Comparison of ENCODE assay signal across 8 cellular contexts in genomic region chr3:158570999-158571702, GRCh38. TPM values are rescaled to one million over a fixed set of nuclear protein-coding genes. Genes with fewer than 3 reads are reported as not detected.
DNase-seq lines count a peak whose midpoint lies in the region; ATAC-seq, FAIRE-seq and TF ChIP-seq lines count a peak whose summit lies in the region.

Gene MLF1 (plus strand): TSS chr3:158571194. CDS start chr3:158571301, 107 bp downstream.

- H2BK120ac ChIP-seq in H1 (replicated peaks; ENCODE audit: low read depth, low read length): no peak within 1 kb of the TSS

- FAIRE-seq in H1 (lab: Jason Lieb, UNC): peak; percentile 94

- H2AK5ac ChIP-seq in H1 (ENCODE audit: low read depth, low read length): peak within 1 kb of the TSS; percentile 78; the same call in 1 of the 2 replicates

- CTCF ChIA-PET in H1 (lab: Charles Lee; ENCODE audit: partially characterized antibody): interaction anchor here (0.5 to 3.0 kb wide), 9 partner anchors 9 to 636 kb away, joined by 3 to 17 read pairs (median 5); partner anchors contain the start of gene GFM1

- peak; percentile 78 to 86 for TF ChIP-seq POLR2A in H1 (IDR thresholded peaks at IDR 0.05; ENCODE audit: control extremely low read depth in 1 of 2, low read depth in 2 of 2, low read length in 2 of 2)

- DNase-seq in AG09319 (ENCODE audit: extremely low read depth, low read depth): peak; percentile 87
- peak; percentile 62 for DNase-seq in NCI-H748 treated with DMSO at 0.1 percent for 48 hours (lab: John Stamatoyannopoulos, UW)
- DNase-seq in activated CD8-positive, alpha-beta memory T cell treated with anti-CD3 and anti-CD28 coated beads, Interleukin-2, amount 50 U/mL, for 24 hours (ENCODE audit: extremely low read depth): peak; percentile 69
- peak; percentile 86 to 98 for DNase-seq in H1 (ENCODE audit: low read depth in 1 of 2, low spot score in 2 of 2)
- peak; percentile 97 for DNase-seq in lung (ENCODE audit: low spot score)
- peak; percentile 75 to 83 for DNase-seq in stimulated activated CD4-positive, alpha-beta T cell treated with anti-CD3 and anti-CD28 coated beads, Interleukin-4, amount 100 ng/mL, for 4 hours

- no peak within 1 kb of the TSS for H2BK5ac ChIP-seq in H1 (ENCODE audit: low read depth, low read length)

- peak within 1 kb of the TSS; percentile 86; the same call in 1 of the 2 replicates for H4K8ac ChIP-seq in H1 (ENCODE audit: extremely low read depth, insufficient read depth, low read length)

- H3K36me3 ChIP-seq in H1 (ENCODE audit: control insufficient read depth in 2 of 4, insufficient read depth in 4 of 4, low read length in 3 of 4) (no peaks in the 10 kb centered on the region), lung (ENCODE audit: control insufficient read depth in 2 of 2, insufficient read depth in 2 of 2, low read length in 2 of 2) (no peaks in the 10 kb centered on the region)

- TF ChIP-seq EP300 in H1 (IDR thresholded peaks at IDR 0.05; ENCODE audit: borderline replicate concordance in 1 of 2, low read depth in 2 of 2, low read length in 2 of 2): peak; percentile 46 to 78; a peak in 2 of 3 replicates

- POLR2A ChIA-PET in H1 (lab: Charles Lee; ENCODE audit: partially characterized antibody): interaction anchor here (0.6 to 1.5 kb wide), 8 partner anchors 10 to 230 kb away, joined by 3 to 6 read pairs (median 4); no protein-coding TSS in a partner anchor

- peaks cover 15% of the 10 kb centered on the region for H3K23me2 ChIP-seq in H1 (ENCODE audit: low read depth, low read length)

- no peak within 1 kb of the TSS for H4K91ac ChIP-seq in H1 (replicated peaks; ENCODE audit: insufficient read length, low read length)

- H3K14ac ChIP-seq in H1 (ENCODE audit: insufficient read length): no peak within 1 kb of the TSS

- H4K5ac ChIP-seq in H1 (ENCODE audit: insufficient read length, low read depth, low read length): no peak within 1 kb of the TSS

- H3K56ac ChIP-seq in H1 (replicated peaks; ENCODE audit: insufficient read length, low read depth, low read length): peak within 1 kb of the TSS; percentile 14

- WGBS in H1 (ENCODE audit: extremely low coverage in 1 of 2, insufficient coverage in 1 of 2, insufficient read length in 1 of 2, insufficient replicate concordance in 2 of 2, low coverage in 1 of 2, low lambda C conversion rate in 2 of 2, missing lambda C conversion rate in 1 of 2), 2 experiments: 3% methylated on average over 40 of the region's 51 CpGs; no CpG with 5 or more reads in 1 of the 2 experiments
- 1% methylated on average over 51 of the region's 51 CpGs for WGBS in lung, 2 donors

- no peaks in the 10 kb centered on the region for H3K9me3 ChIP-seq in H1 (ENCODE audit: insufficient read depth in 2 of 2, low read depth in 1 of 2, low read length in 1 of 2)
- no peaks in the 10 kb centered on the region for H3K9me3 ChIP-seq in lung (ENCODE audit: control insufficient read depth in 2 of 2, insufficient read depth in 1 of 2, low read length in 1 of 2)

- H3K9ac ChIP-seq in H1 (replicated peaks in 1 of 4; ENCODE audit: extremely low read depth in 1 of 4, low read depth in 3 of 4, low read length in 3 of 4): peak within 1 kb of the TSS in 3 of 4 experiments; percentile 13 to 70 (median 38); a peak in 5 of 7 replicates

- no peak for TF ChIP-seq RAD21 in H1 (IDR thresholded peaks at IDR 0.05 in 1 of 2, conservative IDR thresholded peaks at IDR 0.05 in 1 of 2; ENCODE audit: low read depth in 2 of 2, low read length in 2 of 2)

- H3K18ac ChIP-seq in H1 (ENCODE audit: extremely low read depth, low read length): no peak within 1 kb of the TSS; the same call in 1 of the 2 replicates

- H2BK12ac ChIP-seq in H1 (ENCODE audit: low read depth, low read length): peak within 1 kb of the TSS; percentile 87; the same call in 1 of the 2 replicates

- H2AFZ ChIP-seq in H1 (ENCODE audit: low read length): peak within 1 kb of the TSS; percentile 45

- H3K27ac ChIP-seq in H1 (ENCODE audit: low read depth, low read length) (no peak within 1 kb of the TSS), lung (ENCODE audit: low read depth in 1 of 2, low read length in 1 of 2) (peak within 1 kb of the TSS; percentile 47 to 79)

- H4K20me1 ChIP-seq in H1 (replicated peaks in 1 of 2; ENCODE audit: control insufficient read depth in 1 of 2, insufficient read depth in 2 of 2, low read length in 2 of 2): peaks cover 0 to 2% of the 10 kb centered on the region in 2 experiments

- no peak for TF ChIP-seq CTCF in AG09319 (IDR thresholded peaks at IDR 0.05; ENCODE audit: low read depth, low read length)
- no peak for TF ChIP-seq CTCF in H1 (IDR thresholded peaks at IDR 0.05; ENCODE audit: control extremely low read depth in 1 of 3, insufficient read depth in 1 of 3, low read depth in 1 of 3, low read length in 3 of 3)
- no peak for TF ChIP-seq CTCF in lung (IDR thresholded peaks at IDR 0.05; ENCODE audit: control extremely low read depth, extremely low read depth)

- peaks cover 0 to 13% (median 10%) of the 10 kb centered on the region in 4 experiments; a peak in 5 of 7 replicates for H3K27me3 ChIP-seq in H1 (replicated peaks in 1 of 4; ENCODE audit: control insufficient read depth in 3 of 4, extremely low read depth in 1 of 4, insufficient read depth in 3 of 4, low read length in 3 of 4)
- no peaks in the 10 kb centered on the region for H3K27me3 ChIP-seq in lung (ENCODE audit: control insufficient read depth, insufficient read depth)

- 0 out of 4 replicates have a peak, but pooled peaks cover 0 to 4% of the 10 kb centered on the region in 2 experiments for H3K79me2 ChIP-seq in H1 (ENCODE audit: control insufficient read depth in 1 of 2, insufficient read depth in 2 of 2, low read length in 2 of 2)

- peak; percentile 99 for ATAC-seq in GM19328 (IDR thresholded peaks at IDR 0.05; ENCODE audit: unreplicated experiment)
- peak; percentile 99 for ATAC-seq in HG03460 (IDR thresholded peaks at IDR 0.05; ENCODE audit: unreplicated experiment)
- ATAC-seq in lung (ENCODE audit: insufficient read depth, low FRiP score): peak; percentile 99

- H3K4me1 ChIP-seq in H1 (replicated peaks in 1 of 4; ENCODE audit: control insufficient read depth in 3 of 4, insufficient read depth in 4 of 4, low read length in 3 of 4) (peaks cover 0 to 14% (median 3%) of the 10 kb centered on the region in 4 experiments; a peak in 2 of 7 replicates), lung (ENCODE audit: control insufficient read depth in 2 of 2, insufficient read depth in 2 of 2, low read length in 2 of 2) (peaks cover 5 to 9% of the 10 kb centered on the region in 2 donors)

- no peak within 1 kb of the TSS for H3K23ac ChIP-seq in H1 (ENCODE audit: insufficient read length)

- H3K4me3 ChIP-seq in H1 (ENCODE audit: extremely low read depth in 1 of 4, insufficient read depth in 2 of 4, low read depth in 3 of 4, low read length in 4 of 4): peak within 1 kb of the TSS; percentile 38 to 66 (median 60)
- H3K4me3 ChIP-seq in lung: peak within 1 kb of the TSS; percentile 23

- H3K4ac ChIP-seq in H1 (replicated peaks; ENCODE audit: insufficient read length, low read depth, low read length): no peak within 1 kb of the TSS

- H3K4me2 ChIP-seq in H1 (ENCODE audit: insufficient read depth in 1 of 2, low read depth in 2 of 2, low read length in 2 of 2): peak within 1 kb of the TSS; percentile 65 to 89

- H3K79me1 ChIP-seq in H1 (ENCODE audit: low read depth, low read length): no peaks in the 10 kb centered on the region; the same call in 1 of the 2 replicates

- H2BK20ac ChIP-seq in H1 (ENCODE audit: low read length): no peak within 1 kb of the TSS

- H2BK15ac ChIP-seq in H1 (ENCODE audit: low read length): no peak within 1 kb of the TSS

TF ChIP-seq in H1, 55 proteins besides CTCF, POLR2A, EP300 and RAD21 (continues in another document):
- no peak for TF ChIP-seq MAFK (IDR thresholded peaks at IDR 0.05; ENCODE audit: low read depth, low read length)
- TF ChIP-seq ATF3 (IDR thresholded peaks at IDR 0.05; ENCODE audit: insufficient read depth, low read depth, low read length): no peak
- no peak for TF ChIP-seq SIRT6 (IDR thresholded peaks at IDR 0.05; ENCODE audit: low read length)
- TF ChIP-seq YY1 (IDR thresholded peaks at IDR 0.05; ENCODE audit: low read depth, low read length): no peak
- no peak for TF ChIP-seq RFX5 (IDR thresholded peaks at IDR 0.05; ENCODE audit: borderline replicate concordance, low read depth, low read length)
- peak; percentile 66; the same call in 1 of the 2 replicates for TF ChIP-seq SP4 (IDR thresholded peaks at IDR 0.05; ENCODE audit: low read length)
- TF ChIP-seq RBBP5 (IDR thresholded peaks at IDR 0.05; ENCODE audit: borderline replicate concordance, low read depth, low read length): peak; percentile 72; the same call in 1 of the 2 replicates
- no peak for TF ChIP-seq GABPA (IDR thresholded peaks at IDR 0.05; ENCODE audit: borderline replicate concordance, insufficient read depth, low read length)
- peak; percentile 74 for TF ChIP-seq TBP (IDR thresholded peaks at IDR 0.05; ENCODE audit: low read depth, low read length)
- TF ChIP-seq SUZ12 (IDR thresholded peaks at IDR 0.05; ENCODE audit: low read length): no peak
- no peak for TF ChIP-seq NANOG (IDR thresholded peaks at IDR 0.05; ENCODE audit: insufficient read depth, low read depth, low read length, poor library complexity, severe bottlenecking)
- TF ChIP-seq KDM5A (IDR thresholded peaks at IDR 0.05; ENCODE audit: low read length): no peak
- TF ChIP-seq EZH2 (IDR thresholded peaks at IDR 0.05; ENCODE audit: low read depth, low read length, severe bottlenecking): peak; percentile 28
- TF ChIP-seq KDM1A (IDR thresholded peaks at IDR 0.05; ENCODE audit: borderline replicate concordance, low read length): no peak
- peak; percentile 100 for TF ChIP-seq MAX (IDR thresholded peaks at IDR 0.05)
- no peak for TF ChIP-seq BRCA1 (IDR thresholded peaks at IDR 0.05; ENCODE audit: low read depth, low read length)

RNA-seq across cellular contexts. Expression of gene MLF1, which starts in this region (rescaled TPM):
- total RNA-seq in H1 (2021; fragmentation: NEBNext Ultra II Directional; extraction: Animal tissue kit (Norgen Biotek cat#: 25700)): 39.1 and 48.9 TPM in 2 replicates
- polyA plus RNA-seq in H1 (2011; rRNA removed) (9.9 and 13.4 TPM in 2 replicates), lung (10 to 100 TPM; 12.7 to 22.9 TPM)
- 22.4 TPM for polyA plus RNA-seq in H1 (2011; cell fraction: cytosol; rRNA removed)
- 11.0 TPM for polyA plus RNA-seq in H1 (2011; cell fraction: nucleus; rRNA removed)
- 21.1 to 24.9 TPM (median 21.3 TPM) in 4 replicates for polyA plus RNA-seq in H1 (2012, experiment 1 of 2)
- polyA plus RNA-seq in H1 (2012, experiment 2 of 2): 4.8 TPM
- polyA plus RNA-seq in H1 (2013, experiment 1 of 2): 27.1 TPM
- 26.7 TPM for polyA plus RNA-seq in H1 (2013, experiment 2 of 2)
- 12.7 and 16.1 TPM in 2 replicates for polyA minus RNA-seq in H1 (2011; rRNA and poly(A)+ RNA removed)
- polyA minus RNA-seq in H1 (2011; cell fraction: cytosol; rRNA and poly(A)+ RNA removed): 8.7 TPM
- polyA minus RNA-seq in H1 (2011; cell fraction: nucleus; rRNA and poly(A)+ RNA removed): 12.5 TPM
- 10 to 100 TPM; 29.1 to 35.3 TPM for total RNA-seq in lung
